8 cellular contexts compared by ENCODE assay signal in the genomic region with DNA sequence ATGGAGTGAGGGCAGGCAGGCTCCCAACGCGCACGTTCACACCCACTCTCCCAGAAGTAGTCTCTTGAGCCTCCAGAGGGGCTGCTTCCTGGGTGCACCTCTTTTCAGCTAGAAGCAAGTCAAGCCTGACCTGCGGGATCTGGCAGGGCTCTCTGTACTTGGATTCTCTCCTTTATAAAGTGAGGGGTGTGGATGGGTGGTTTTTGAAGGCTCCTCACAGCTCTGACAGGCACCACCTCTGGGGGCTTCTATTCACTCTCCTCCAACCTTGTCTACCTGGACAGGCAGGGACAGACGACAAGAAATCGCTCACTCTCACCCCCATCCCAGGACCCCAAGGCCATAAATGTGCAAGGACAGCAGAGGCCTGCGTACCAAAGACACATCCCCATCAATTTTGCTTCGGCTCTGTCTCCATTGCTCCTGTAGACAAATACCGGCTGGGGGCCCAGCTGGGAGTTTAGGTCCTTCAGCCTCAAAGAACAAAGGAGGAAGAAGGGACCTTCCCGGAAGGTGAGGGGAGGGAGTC. TPM values are rescaled to one million over a fixed set of nuclear protein-coding genes. Genes with fewer than 3 reads are reported as not detected.
DNase-seq lines count a peak whose midpoint lies in the region; ATAC-seq, FAIRE-seq and TF ChIP-seq lines count a peak whose summit lies in the region.

No MANE protein-coding gene starts in this region.

- H3K27me3 ChIP-seq in CD4-positive, alpha-beta memory T cell (ENCODE audit: insufficient read depth, low read length): no peaks in the 10 kb centered on the region
- H3K27me3 ChIP-seq in NT2/D1 (ENCODE audit: insufficient read depth, insufficient read length): no peaks in the 10 kb centered on the region
- H3K27me3 ChIP-seq in esophagus (ENCODE audit: control insufficient read depth in 1 of 2, insufficient read depth in 2 of 2, low read length in 2 of 2): no peaks in the 10 kb centered on the region
- no peaks in the 10 kb centered on the region for H3K27me3 ChIP-seq in pancreas

- 67% methylated on average over 10 of the region's 10 CpGs for WGBS in esophagus, 2 donors
- 80 to 84% methylated on average over 10 of the region's 10 CpGs for WGBS in pancreas, 2 donors

- H3K4me1 Mint-ChIP-seq in CD4-positive, alpha-beta memory T cell: peaks cover 19 to 36% (median 30%) of the 10 kb centered on the region in 4 donors

- no peak for ATAC-seq in pancreas
- no peak for ATAC-seq in GM19351 (IDR thresholded peaks at IDR 0.05; ENCODE audit: unreplicated experiment)
- no peak for ATAC-seq in HG02970 (IDR thresholded peaks at IDR 0.05; ENCODE audit: low FRiP score, unreplicated experiment)

- H3K27ac ChIP-seq in CD4-positive, alpha-beta memory T cell (ENCODE audit: low read depth, low read length): peak overlapping the region; percentile 47
- peak overlapping the region; percentile 47 to 92 for H3K27ac ChIP-seq in esophagus (ENCODE audit: low read depth in 2 of 2, low read length in 1 of 2)
- H3K27ac ChIP-seq in pancreas: peak overlapping the region; percentile 35 to 85 (median 60)

- CTCF ChIA-PET in CD4-positive, alpha-beta memory T cell (lab: Charles Lee; ENCODE audit: partially characterized antibody): interaction anchor here (1.4 to 1.5 kb wide), 2 partner anchors 75 to 222 kb away, joined by 4 read pairs; partner anchors contain the start of gene SRSF1

- DNase-seq in CD4-positive, alpha-beta memory T cell: peak in 1 of 5 donors; percentile 10
- DNase-seq in NT2/D1 (ENCODE audit: low read depth, low spot score) (no peak), pancreas (peak in 1 of 6 donors; percentile 24), GM20000 (ENCODE audit: low spot score) (no peak), anterior cingulate cortex (lab: John Stamatoyannopoulos, UW) (no peak)

- no peaks in the 10 kb centered on the region for H3K9me3 ChIP-seq in CD4-positive, alpha-beta memory T cell (ENCODE audit: control insufficient read depth in 1 of 2, low read length in 2 of 2)
- H3K9me3 ChIP-seq in NT2/D1 (ENCODE audit: insufficient read depth, low read length) (no peaks in the 10 kb centered on the region), esophagus (ENCODE audit: control insufficient read depth in 2 of 2, insufficient read depth in 1 of 2, low read depth in 1 of 2, low read length in 1 of 2) (no peaks in the 10 kb centered on the region), pancreas (no peaks in the 10 kb centered on the region)

- H3K27ac Mint-ChIP-seq in CD4-positive, alpha-beta memory T cell: peak overlapping the region in 6 of 7 donors; percentile 43 to 91 (median 80)

- POLR2A ChIA-PET in CD4-positive, alpha-beta memory T cell (lab: Charles Lee; ENCODE audit: partially characterized antibody): interaction anchor here (1.0 to 3.0 kb wide), 4 partner anchors 70 to 549 kb away, joined by 3 to 44 read pairs (median 4); partner anchors contain the start of gene SRSF1

- no peak for FAIRE-seq in pancreas (lab: Jason Lieb, UNC)

- H3K36me3 Mint-ChIP-seq in CD4-positive, alpha-beta memory T cell: peaks cover 11 to 30% of the 10 kb centered on the region in 2 donors

- H3K9me3 Mint-ChIP-seq in CD4-positive, alpha-beta memory T cell: no peaks in the 10 kb centered on the region

- peaks cover 14% of the 10 kb centered on the region for H3K36me3 ChIP-seq in CD4-positive, alpha-beta memory T cell (ENCODE audit: insufficient read depth, low read length)
- H3K36me3 ChIP-seq in NT2/D1 (ENCODE audit: insufficient read depth, insufficient read length, low read length): peaks cover 26% of the 10 kb centered on the region
- peaks cover 0 to 8% of the 10 kb centered on the region in 2 donors for H3K36me3 ChIP-seq in esophagus (ENCODE audit: control insufficient read depth in 2 of 2, insufficient read depth in 2 of 2, low read length in 1 of 2)
- H3K36me3 ChIP-seq in pancreas: no peaks in the 10 kb centered on the region

- TF ChIP-seq CTCF in pancreas (IDR thresholded peaks at IDR 0.05) (no peak), GM20000 (IDR thresholded peaks at IDR 0.05; ENCODE audit: extremely low read depth, missing control alignments) (no peak)

- peak overlapping the region in 6 of 8 donors; percentile 29 to 73 (median 54) for H3K4me3 Mint-ChIP-seq in CD4-positive, alpha-beta memory T cell

- H3K4me1 ChIP-seq in CD4-positive, alpha-beta memory T cell (ENCODE audit: insufficient read depth, low read length): peaks cover 36% of the 10 kb centered on the region
- H3K4me1 ChIP-seq in NT2/D1 (ENCODE audit: insufficient read depth, insufficient read length): peaks cover 14% of the 10 kb centered on the region
- peaks cover 2 to 13% of the 10 kb centered on the region in 2 donors for H3K4me1 ChIP-seq in esophagus (ENCODE audit: control insufficient read depth in 2 of 2, insufficient read depth in 2 of 2, low read length in 1 of 2)
- H3K4me1 ChIP-seq in pancreas: peaks cover 6 to 23% (median 16%) of the 10 kb centered on the region in 3 donors

- intact Hi-C loops in CD4-positive, alpha-beta memory T cell (cut with micrococcal nuclease): loop anchor here (2.0 to 10.0 kb wide), 5 partner anchors 75 to 995 kb away; partner anchors contain the start of genes AKAP1, MKS1 and VEZF1
- intact Hi-C loops in pancreas (cut with DNase I): loop anchor here in 1 of 3 donors (10.0 kb wide), 1 partner anchor 218 kb away; no protein-coding TSS in a partner anchor

- peak overlapping the region; percentile 25 for H3K9ac ChIP-seq in NT2/D1 (ENCODE audit: insufficient read length, low read depth)

- H3K4me3 ChIP-seq in CD4-positive, alpha-beta memory T cell (ENCODE audit: low read length in 2 of 2): peak overlapping the region in 1 of 2 donors; percentile 26
- H3K4me3 ChIP-seq in NT2/D1 (ENCODE audit: insufficient read length, low read depth) (peak overlapping the region; percentile 16), esophagus (ENCODE audit: low read depth in 1 of 2, low read length in 2 of 2) (no peak overlapping the region), pancreas (no peak overlapping the region)

- peaks cover 0 to 10% of the 10 kb centered on the region in 2 donors for H3K27me3 Mint-ChIP-seq in CD4-positive, alpha-beta memory T cell

RNA-seq across cellular contexts. Expression of gene DYNLL2, which starts 0.8 kb away (rescaled TPM):
- total RNA-seq in CD4-positive, alpha-beta memory T cell: 10 to 100 TPM; 45.6 to 45.8 TPM
- polyA plus RNA-seq in CD4-positive, alpha-beta memory T cell: 1 to 10 TPM in 1 of 2 donors, under 1 TPM in 1; 0.56 to 1.3 TPM
- 10 to 100 TPM; 14.8 to 15.3 TPM for polyA plus RNA-seq in esophagus
- 10 to 100 TPM; 10.7 to 17.9 (median 12.5) TPM for total RNA-seq in pancreas
- polyA plus RNA-seq in pancreas: 10 to 100 TPM; 13.8 to 20.5 TPM

Comparison
In these comparisons a context has a peak if more than half of its experiments do, and no peak if none do; other contexts are left out.
1. RNA of gene DYNLL2, which starts 0.8 kb away (polyA plus RNA-seq): 13.8 to 20.5 TPM in pancreas and 14.8 to 15.3 TPM in esophagus; 0.56 to 1.3 TPM in CD4-positive, alpha-beta memory T cell; every median in the first group is over 4 times any median in the second.
2. Peak in every context shown above with its lines, with median percentiles within 50 percentile points of each other: H3K27ac ChIP-seq.